ENCODE assay signal across 20 cellular contexts in genomic region chr1:109537450-109538178, GRCh38. TPM values are rescaled to one million over a fixed set of nuclear protein-coding genes. Genes with fewer than 3 reads are reported as not detected.
DNase-seq lines count a peak whose midpoint lies in the region; ATAC-seq, FAIRE-seq and TF ChIP-seq lines count a peak whose summit lies in the region.
"Had no signal": no experiment of that assay in that cellular context is flagged by ENCODE, and none has a peak within 500 bp of the region (broad histone marks: within the 10 kb centered on the region; RNA-seq: fewer than 3 reads in every experiment).

No MANE protein-coding gene starts in this region.

- H2AFZ ChIP-seq in HepG2 (ENCODE audit: low read length) = no peak overlapping the region

- no peak for TF ChIP-seq POLR2A in HepG2 (IDR thresholded peaks at IDR 0.05; ENCODE audit: insufficient read depth in 1 of 2, low read depth in 2 of 2, low read length in 2 of 2)
- no peak for TF ChIP-seq POLR2A in right lobe of liver (IDR thresholded peaks at IDR 0.05)

- H3K27ac Mint-ChIP-seq in CD14-positive monocyte = no peak overlapping the region

- no peaks in the 10 kb centered on the region for H3K9me3 Mint-ChIP-seq in CD14-positive monocyte
- H3K9me3 Mint-ChIP-seq: CD4-positive, alpha-beta memory T cell had no signal

- H3K4me3 ChIP-seq in HepG2 (replicated peaks in 1 of 3; ENCODE audit: insufficient read depth in 1 of 3, low read depth in 2 of 3, low read length in 3 of 3) = no peak overlapping the region
- no peak overlapping the region for H3K4me3 ChIP-seq in right lobe of liver
- H3K4me3 ChIP-seq: A549 had no signal

- H3K9me3 ChIP-seq in HepG2 (ENCODE audit: low read length) = no peaks in the 10 kb centered on the region
- no peaks in the 10 kb centered on the region for H3K9me3 ChIP-seq in right lobe of liver
- H3K9me3 ChIP-seq: A549, SK-N-SH had no signal

- in situ Hi-C loops in HepG2 (cut with HindIII; ENCODE audit: extremely low pct_ligation_motif_present, low pct_unique_long_range_greater_than_20kb) = loop anchor here (10.0 kb wide), 1 partner anchor 273 kb away; no protein-coding TSS in a partner anchor

- peaks cover 22% of the 10 kb centered on the region; the same call in 1 of the 2 replicates for H3K4me1 ChIP-seq in HepG2 (ENCODE audit: insufficient read depth, low read length)
- peaks cover 0 to 3% (median 0%) of the 10 kb centered on the region in 4 donors for H3K4me1 ChIP-seq in right lobe of liver

- H3K4me2 ChIP-seq in HepG2 (ENCODE audit: low read depth, low read length) = 0 out of 2 replicates have a peak overlapping the region, but pooled peaks have one; percentile 22
- H3K4me2 ChIP-seq: A549, KMS-11, SK-N-SH had no signal

- H4K20me1 ChIP-seq in HepG2 (ENCODE audit: insufficient read depth, low read length) = no peaks in the 10 kb centered on the region

- WGBS in HepG2 (ENCODE audit: low lambda C conversion rate) = 20% methylated on average over 8 of the region's 9 CpGs
- WGBS in right lobe of liver (ENCODE audit: insufficient coverage, low coverage, low lambda C conversion rate, missing lambda C conversion rate) = 82% methylated on average over 8 of the region's 9 CpGs

- intact Hi-C loops in HepG2 (cut with micrococcal nuclease; ENCODE audit: unreplicated experiment) (no loop called here), right lobe of liver (cut with DNase I) (no loop called here), CD14-positive monocyte (cut with micrococcal nuclease) (loop anchor here in 1 of 2 donors (10.0 kb wide), 1 partner anchor 263 kb away; no protein-coding TSS in a partner anchor)

- FAIRE-seq in HepG2 (lab: Jason Lieb, UNC) = no peak
- FAIRE-seq: A549, GM12892, GM18507 had no signal

- H3K27me3 Mint-ChIP-seq in CD14-positive monocyte (ENCODE audit: low read depth in 3 of 3) = peaks cover 0 to 4% (median 2%) of the 10 kb centered on the region in 3 donors

- H3K4me3 Mint-ChIP-seq in CD14-positive monocyte = no peak overlapping the region
- H3K4me3 Mint-ChIP-seq: CD4-positive, alpha-beta memory T cell had no signal

- no peak overlapping the region for H3K9ac ChIP-seq in HepG2 (ENCODE audit: insufficient read depth, low read depth, low read length)
- H3K9ac ChIP-seq: KMS-11, SK-N-SH had no signal

- CTCF ChIA-PET in HepG2 (lab: Yijun Ruan, JAX; ENCODE audit: low intra/inter-chr PET ratio, low total read pairs) = no interaction called here

- no peak overlapping the region for H3K27ac ChIP-seq in HepG2 (ENCODE audit: extremely low read length, insufficient read depth, low read length)
- no peak overlapping the region for H3K27ac ChIP-seq in right lobe of liver
- H3K27ac ChIP-seq: A549, KMS-11 had no signal

- H3K36me3 Mint-ChIP-seq in CD14-positive monocyte = no peaks in the 10 kb centered on the region
- H3K36me3 Mint-ChIP-seq: CD4-positive, alpha-beta memory T cell had no signal

- TF ChIP-seq CTCF in HepG2 (CRISPR knock-in tag; IDR thresholded peaks at IDR 0.05) (no peak), right lobe of liver (IDR thresholded peaks at IDR 0.05) (no peak), CD14-positive monocyte (IDR thresholded peaks at IDR 0.05) (no peak)

- no peak for TF ChIP-seq RAD21 in HepG2 (CRISPR knock-in tag; IDR thresholded peaks at IDR 0.05)

- H3K27me3 ChIP-seq in HepG2 (ENCODE audit: control insufficient read depth in 1 of 2, insufficient read depth in 2 of 2, low read length in 2 of 2) (peaks cover 5 to 21% of the 10 kb centered on the region in 2 experiments; a peak in 3 of 5 replicates), right lobe of liver (no peaks in the 10 kb centered on the region)

- ATAC-seq in HepG2 = no peak
- no peak for ATAC-seq in right lobe of liver
- ATAC-seq in left lobe of liver = no peak
- no peak for ATAC-seq in HG02763 (IDR thresholded peaks at IDR 0.05; ENCODE audit: unreplicated experiment)
- ATAC-seq: A549 had no signal

- H3K79me2 ChIP-seq in HepG2 (ENCODE audit: insufficient read depth, low read length) = no peaks in the 10 kb centered on the region

- DNase-seq in HepG2 (ENCODE audit: low spot score) (no peak), right lobe of liver (no peak), left lobe of liver (ENCODE audit: low spot score) (peak; percentile 27), hypothalamus (lab: John Stamatoyannopoulos, UW) (no peak), CD14-positive monocyte (ENCODE audit: low spot score) (no peak)
- DNase-seq: CD4-positive, alpha-beta memory T cell; GOT3; NCI-H1417; NCI-H187; NCI-H2107; NCI-H510A; NCI-H774; SHP77 treated with DMSO at 0.1 percent for 48 hours; SK-N-SH had no signal

- BruUV-seq in HepG2 (replicated peaks; lab: Mats Ljungman, UMichigan) = no TSS peak

- peaks cover 3% of the 10 kb centered on the region for H3K4me1 Mint-ChIP-seq in CD14-positive monocyte

- POLR2A ChIA-PET in HepG2 (lab: Yijun Ruan, JAX) = interaction anchor here (0.8 to 1.1 kb wide), 2 partner anchors 9 to 24 kb away, joined by 3 read pairs; no protein-coding TSS in a partner anchor

- no peaks in the 10 kb centered on the region for H3K36me3 ChIP-seq in HepG2 (replicated peaks in 1 of 2; ENCODE audit: control insufficient read depth in 1 of 2, insufficient read depth in 2 of 2, low read length in 2 of 2)
- H3K36me3 ChIP-seq in right lobe of liver = no peaks in the 10 kb centered on the region

- no peak for TF ChIP-seq EP300 in HepG2 (IDR thresholded peaks at IDR 0.05; ENCODE audit: low read depth in 2 of 2, low read length in 2 of 2)
- TF ChIP-seq EP300 in HepG2 (CRISPR knock-in tag; IDR thresholded peaks at IDR 0.05; ENCODE audit: borderline replicate concordance) = no peak

RNA-seq across cellular contexts. Expression of gene GPR61, which starts 2.1 kb away (rescaled TPM):
- not detected in 2 replicates for total RNA-seq in HepG2 (2016; rRNA removed; fragmentation: Illumina TruSeq; extraction: Trizol)
- total RNA-seq in HepG2 (2016; cell fraction: cytosol; rRNA removed; fragmentation: Illumina TruSeq; extraction: Trizol; ENCODE audit: low read depth) = 0.35 and 0.81 TPM in 2 replicates
- 0.30 TPM in 1 of 2 replicates, not detected in the other for total RNA-seq in HepG2 (2016; cell fraction: insoluble cytoplasmic fraction; rRNA removed; fragmentation: Illumina TruSeq; extraction: Trizol)
- 0.46 and 0.48 TPM in 2 replicates for total RNA-seq in HepG2 (2016; cell fraction: membrane; rRNA removed; fragmentation: Illumina TruSeq; extraction: Trizol)
- total RNA-seq in HepG2 (2016; cell fraction: nucleus; rRNA removed; fragmentation: Illumina TruSeq; extraction: Trizol) = 0.28 TPM in 1 of 2 replicates, not detected in the other
- not detected in 2 replicates for polyA plus RNA-seq in HepG2 (2011; rRNA removed)
- not detected in 2 replicates for polyA plus RNA-seq in HepG2 (2011; cell fraction: cytosol; rRNA removed)
- polyA plus RNA-seq in HepG2 (2011; cell fraction: nucleus; rRNA removed) = 0.05 TPM in 1 of 2 replicates, not detected in the other
- 0.43 and 0.49 TPM in 2 replicates for polyA plus RNA-seq in HepG2 (2012)
- polyA plus RNA-seq in HepG2 (2016; cell fraction: cytosol; fragmentation: Illumina TruSeq; extraction: Trizol; ENCODE audit: low read depth) = not detected in 2 replicates
- polyA plus RNA-seq in HepG2 (2016; cell fraction: insoluble cytoplasmic fraction; fragmentation: Illumina TruSeq; extraction: Trizol; ENCODE audit: low read depth) = not detected in 2 replicates
- polyA plus RNA-seq in HepG2 (2016; cell fraction: membrane; fragmentation: Illumina TruSeq; extraction: Trizol; ENCODE audit: low read depth) = not detected in 2 replicates
- polyA plus RNA-seq in HepG2 (2016; cell fraction: nucleus; fragmentation: Illumina TruSeq; extraction: Trizol; ENCODE audit: insufficient read depth, low read depth) = not detected in 2 replicates
- polyA minus RNA-seq in HepG2 (2011; rRNA and poly(A)+ RNA removed; ENCODE audit: low replicate concordance) = 0.40 TPM in 1 of 2 replicates, not detected in the other
- polyA minus RNA-seq in HepG2 (2011; cell fraction: cytosol; rRNA and poly(A)+ RNA removed) = not detected in 2 replicates
- 0.90 TPM in 1 of 2 replicates, not detected in the other for polyA minus RNA-seq in HepG2 (2011; cell fraction: nucleus; rRNA and poly(A)+ RNA removed)
- total RNA-seq in right lobe of liver = not detected
- not detected for total RNA-seq in left lobe of liver
- polyA plus RNA-seq in CD14-positive monocyte = under 1 TPM in 1 of 2 donors, not detected in 1; 0.28 TPM
- polyA plus RNA-seq: BJ, SK-N-SH had no signal

RNA-seq across cellular contexts. Expression of gene GNAI3, which starts 10.8 kb away (rescaled TPM):
- 9.0 and 11.0 TPM in 2 replicates for total RNA-seq in HepG2 (2016; rRNA removed; fragmentation: Illumina TruSeq; extraction: Trizol)
- 1.1 TPM in 2 replicates for total RNA-seq in HepG2 (2016; cell fraction: cytosol; rRNA removed; fragmentation: Illumina TruSeq; extraction: Trizol; ENCODE audit: low read depth)
- total RNA-seq in HepG2 (2016; cell fraction: insoluble cytoplasmic fraction; rRNA removed; fragmentation: Illumina TruSeq; extraction: Trizol) = 9.0 and 11.4 TPM in 2 replicates
- total RNA-seq in HepG2 (2016; cell fraction: membrane; rRNA removed; fragmentation: Illumina TruSeq; extraction: Trizol) = 2.8 and 3.3 TPM in 2 replicates
- total RNA-seq in HepG2 (2016; cell fraction: nucleus; rRNA removed; fragmentation: Illumina TruSeq; extraction: Trizol) = 7.4 and 8.2 TPM in 2 replicates
- 3.2 and 4.3 TPM in 2 replicates for polyA plus RNA-seq in HepG2 (2011; rRNA removed)
- 1.9 and 3.2 TPM in 2 replicates for polyA plus RNA-seq in HepG2 (2011; cell fraction: cytosol; rRNA removed)
- polyA plus RNA-seq in HepG2 (2011; cell fraction: nucleus; rRNA removed) = 1.5 and 1.9 TPM in 2 replicates
- 4.1 and 4.5 TPM in 2 replicates for polyA plus RNA-seq in HepG2 (2012)
- polyA plus RNA-seq in HepG2 (2016; cell fraction: cytosol; fragmentation: Illumina TruSeq; extraction: Trizol; ENCODE audit: low read depth) = 0.65 and 0.78 TPM in 2 replicates
- 7.9 and 8.3 TPM in 2 replicates for polyA plus RNA-seq in HepG2 (2016; cell fraction: insoluble cytoplasmic fraction; fragmentation: Illumina TruSeq; extraction: Trizol; ENCODE audit: low read depth)
- polyA plus RNA-seq in HepG2 (2016; cell fraction: membrane; fragmentation: Illumina TruSeq; extraction: Trizol; ENCODE audit: low read depth) = 1.5 and 1.6 TPM in 2 replicates
- polyA plus RNA-seq in HepG2 (2016; cell fraction: nucleus; fragmentation: Illumina TruSeq; extraction: Trizol; ENCODE audit: insufficient read depth, low read depth) = 4.4 and 4.6 TPM in 2 replicates
- polyA minus RNA-seq in HepG2 (2011; rRNA and poly(A)+ RNA removed; ENCODE audit: low replicate concordance) = 4.2 and 4.8 TPM in 2 replicates
- polyA minus RNA-seq in HepG2 (2011; cell fraction: cytosol; rRNA and poly(A)+ RNA removed) = 4.1 TPM in 2 replicates
- 20.0 and 20.5 TPM in 2 replicates for polyA minus RNA-seq in HepG2 (2011; cell fraction: nucleus; rRNA and poly(A)+ RNA removed)
- total RNA-seq in right lobe of liver = 1 to 10 TPM; 2.5 to 4.3 (median 3.3) TPM
- 2.5 TPM for total RNA-seq in left lobe of liver
- 10 to 100 TPM; 10.4 to 14.2 TPM for polyA plus RNA-seq in CD14-positive monocyte

RNA-seq across cellular contexts. Expression of gene AMIGO1, which starts 28.1 kb away (rescaled TPM):
- total RNA-seq in HepG2 (2016; rRNA removed; fragmentation: Illumina TruSeq; extraction: Trizol) = 1.00 and 1.3 TPM in 2 replicates
- 0.18 and 0.20 TPM in 2 replicates for total RNA-seq in HepG2 (2016; cell fraction: cytosol; rRNA removed; fragmentation: Illumina TruSeq; extraction: Trizol; ENCODE audit: low read depth)
- total RNA-seq in HepG2 (2016; cell fraction: insoluble cytoplasmic fraction; rRNA removed; fragmentation: Illumina TruSeq; extraction: Trizol) = 0.86 and 1.2 TPM in 2 replicates
- total RNA-seq in HepG2 (2016; cell fraction: membrane; rRNA removed; fragmentation: Illumina TruSeq; extraction: Trizol) = 0.80 and 0.83 TPM in 2 replicates
- 1.3 and 1.4 TPM in 2 replicates for total RNA-seq in HepG2 (2016; cell fraction: nucleus; rRNA removed; fragmentation: Illumina TruSeq; extraction: Trizol)
- polyA plus RNA-seq in HepG2 (2011; rRNA removed) = 0.40 and 0.85 TPM in 2 replicates
- polyA plus RNA-seq in HepG2 (2011; cell fraction: cytosol; rRNA removed) = 0.47 and 0.56 TPM in 2 replicates
- 0.59 and 0.66 TPM in 2 replicates for polyA plus RNA-seq in HepG2 (2011; cell fraction: nucleus; rRNA removed)
- 0.91 and 1.3 TPM in 2 replicates for polyA plus RNA-seq in HepG2 (2012)
- 0.20 TPM in 2 replicates for polyA plus RNA-seq in HepG2 (2016; cell fraction: cytosol; fragmentation: Illumina TruSeq; extraction: Trizol; ENCODE audit: low read depth)
- 0.64 and 0.81 TPM in 2 replicates for polyA plus RNA-seq in HepG2 (2016; cell fraction: insoluble cytoplasmic fraction; fragmentation: Illumina TruSeq; extraction: Trizol; ENCODE audit: low read depth)
- 0.51 and 0.61 TPM in 2 replicates for polyA plus RNA-seq in HepG2 (2016; cell fraction: membrane; fragmentation: Illumina TruSeq; extraction: Trizol; ENCODE audit: low read depth)
- polyA plus RNA-seq in HepG2 (2016; cell fraction: nucleus; fragmentation: Illumina TruSeq; extraction: Trizol; ENCODE audit: insufficient read depth, low read depth) = 1.6 and 2.2 TPM in 2 replicates
- 1.2 and 1.7 TPM in 2 replicates for polyA minus RNA-seq in HepG2 (2011; rRNA and poly(A)+ RNA removed; ENCODE audit: low replicate concordance)
- polyA minus RNA-seq in HepG2 (2011; cell fraction: cytosol; rRNA and poly(A)+ RNA removed) = 0.35 and 0.89 TPM in 2 replicates
- 0.39 and 0.62 TPM in 2 replicates for polyA minus RNA-seq in HepG2 (2011; cell fraction: nucleus; rRNA and poly(A)+ RNA removed)
- total RNA-seq in right lobe of liver = 1 to 10 TPM; 2.6 to 3.9 (median 3.2) TPM
- 3.5 TPM for total RNA-seq in left lobe of liver
- under 1 TPM; 0.07 to 0.26 TPM for polyA plus RNA-seq in CD14-positive monocyte

RNA-seq across cellular contexts. Expression of gene CYB561D1, which starts 43.7 kb away (rescaled TPM):
- total RNA-seq in HepG2 (2016; rRNA removed; fragmentation: Illumina TruSeq; extraction: Trizol) (3.9 and 4.1 TPM in 2 replicates), right lobe of liver (1 to 10 TPM; 1.5 to 3.1 (median 2.4) TPM), left lobe of liver (3.3 TPM)
- 0.44 and 1.0 TPM in 2 replicates for total RNA-seq in HepG2 (2016; cell fraction: cytosol; rRNA removed; fragmentation: Illumina TruSeq; extraction: Trizol; ENCODE audit: low read depth)
- total RNA-seq in HepG2 (2016; cell fraction: insoluble cytoplasmic fraction; rRNA removed; fragmentation: Illumina TruSeq; extraction: Trizol) = 3.5 and 4.3 TPM in 2 replicates
- 2.2 and 2.3 TPM in 2 replicates for total RNA-seq in HepG2 (2016; cell fraction: membrane; rRNA removed; fragmentation: Illumina TruSeq; extraction: Trizol)
- total RNA-seq in HepG2 (2016; cell fraction: nucleus; rRNA removed; fragmentation: Illumina TruSeq; extraction: Trizol) = 4.4 and 5.2 TPM in 2 replicates
- polyA plus RNA-seq in HepG2 (2011; rRNA removed) (3.9 and 4.5 TPM in 2 replicates), CD14-positive monocyte (1 to 10 TPM; 1.4 to 4.2 TPM)
- 4.0 and 4.2 TPM in 2 replicates for polyA plus RNA-seq in HepG2 (2011; cell fraction: cytosol; rRNA removed)
- polyA plus RNA-seq in HepG2 (2011; cell fraction: nucleus; rRNA removed) = 6.7 and 7.1 TPM in 2 replicates
- polyA plus RNA-seq in HepG2 (2012) = 2.4 and 3.6 TPM in 2 replicates
- polyA plus RNA-seq in HepG2 (2016; cell fraction: cytosol; fragmentation: Illumina TruSeq; extraction: Trizol; ENCODE audit: low read depth) = 0.35 TPM in 2 replicates
- polyA plus RNA-seq in HepG2 (2016; cell fraction: insoluble cytoplasmic fraction; fragmentation: Illumina TruSeq; extraction: Trizol; ENCODE audit: low read depth) = 2.1 and 2.6 TPM in 2 replicates
- 1.2 and 1.4 TPM in 2 replicates for polyA plus RNA-seq in HepG2 (2016; cell fraction: membrane; fragmentation: Illumina TruSeq; extraction: Trizol; ENCODE audit: low read depth)
- polyA plus RNA-seq in HepG2 (2016; cell fraction: nucleus; fragmentation: Illumina TruSeq; extraction: Trizol; ENCODE audit: insufficient read depth, low read depth) = 7.6 and 8.4 TPM in 2 replicates
- polyA minus RNA-seq in HepG2 (2011; rRNA and poly(A)+ RNA removed; ENCODE audit: low replicate concordance) = 10.4 and 12.2 TPM in 2 replicates
- polyA minus RNA-seq in HepG2 (2011; cell fraction: cytosol; rRNA and poly(A)+ RNA removed) = 1.5 and 2.7 TPM in 2 replicates
- 2.3 and 4.1 TPM in 2 replicates for polyA minus RNA-seq in HepG2 (2011; cell fraction: nucleus; rRNA and poly(A)+ RNA removed)

RNA-seq across cellular contexts. Expression of gene ATXN7L2, which starts 53.9 kb away (rescaled TPM):
- total RNA-seq in HepG2 (2016; rRNA removed; fragmentation: Illumina TruSeq; extraction: Trizol) = 1.3 and 2.7 TPM in 2 replicates
- 1.7 and 1.9 TPM in 2 replicates for total RNA-seq in HepG2 (2016; cell fraction: cytosol; rRNA removed; fragmentation: Illumina TruSeq; extraction: Trizol; ENCODE audit: low read depth)
- total RNA-seq in HepG2 (2016; cell fraction: insoluble cytoplasmic fraction; rRNA removed; fragmentation: Illumina TruSeq; extraction: Trizol) = 1.6 and 2.7 TPM in 2 replicates
- 2.1 and 2.6 TPM in 2 replicates for total RNA-seq in HepG2 (2016; cell fraction: membrane; rRNA removed; fragmentation: Illumina TruSeq; extraction: Trizol)
- total RNA-seq in HepG2 (2016; cell fraction: nucleus; rRNA removed; fragmentation: Illumina TruSeq; extraction: Trizol) = 3.2 and 3.4 TPM in 2 replicates
- polyA plus RNA-seq in HepG2 (2011; rRNA removed) = 2.8 and 3.0 TPM in 2 replicates
- polyA plus RNA-seq in HepG2 (2011; cell fraction: cytosol; rRNA removed) = 1.3 and 2.3 TPM in 2 replicates
- 14.3 and 20.6 TPM in 2 replicates for polyA plus RNA-seq in HepG2 (2011; cell fraction: nucleus; rRNA removed)
- 1.5 and 1.8 TPM in 2 replicates for polyA plus RNA-seq in HepG2 (2012)
- polyA plus RNA-seq in HepG2 (2016; cell fraction: cytosol; fragmentation: Illumina TruSeq; extraction: Trizol; ENCODE audit: low read depth) = 1.1 and 1.3 TPM in 2 replicates
- polyA plus RNA-seq in HepG2 (2016; cell fraction: insoluble cytoplasmic fraction; fragmentation: Illumina TruSeq; extraction: Trizol; ENCODE audit: low read depth) = 2.1 and 2.2 TPM in 2 replicates
- 1.7 and 2.1 TPM in 2 replicates for polyA plus RNA-seq in HepG2 (2016; cell fraction: membrane; fragmentation: Illumina TruSeq; extraction: Trizol; ENCODE audit: low read depth)
- polyA plus RNA-seq in HepG2 (2016; cell fraction: nucleus; fragmentation: Illumina TruSeq; extraction: Trizol; ENCODE audit: insufficient read depth, low read depth) = 8.6 and 9.8 TPM in 2 replicates
- 5.7 and 8.5 TPM in 2 replicates for polyA minus RNA-seq in HepG2 (2011; rRNA and poly(A)+ RNA removed; ENCODE audit: low replicate concordance)
- polyA minus RNA-seq in HepG2 (2011; cell fraction: cytosol; rRNA and poly(A)+ RNA removed) = 0.97 and 1.4 TPM in 2 replicates
- polyA minus RNA-seq in HepG2 (2011; cell fraction: nucleus; rRNA and poly(A)+ RNA removed) = 10.9 and 15.0 TPM in 2 replicates
- 1 to 10 TPM; 1.5 to 6.1 (median 3.1) TPM for total RNA-seq in right lobe of liver
- 4.3 TPM for total RNA-seq in left lobe of liver
- 1 to 10 TPM; 1.1 to 1.7 TPM for polyA plus RNA-seq in CD14-positive monocyte
